8 cellular contexts compared by ENCODE assay signal in genomic region chr18:44895176-44895798, GRCh38.
DNase-seq lines count a peak whose midpoint lies in the region; ATAC-seq and TF ChIP-seq lines count a peak whose summit lies in the region.

No MANE protein-coding gene starts in this region.

- H3K4me1 ChIP-seq in endodermal cell (ENCODE audit: control insufficient read depth, insufficient read depth, low read length) = no peaks in the 10 kb centered on the region
- H3K4me1 ChIP-seq in neutrophil (ENCODE audit: control insufficient read depth in 1 of 2, insufficient read depth in 1 of 2, low read depth in 1 of 2, low read length in 1 of 2) = no peaks in the 10 kb centered on the region
- no peaks in the 10 kb centered on the region for H3K4me1 ChIP-seq in CD8-positive, alpha-beta T cell (ENCODE audit: insufficient read depth, low read length)

- peak; percentile 33 for TF ChIP-seq CTCF in AG09319 (IDR thresholded peaks at IDR 0.05; ENCODE audit: low read depth, low read length)
- peak; percentile 36 for TF ChIP-seq CTCF in GM12864 (IDR thresholded peaks at IDR 0.05; ENCODE audit: low read depth, low read length, missing control alignments)
- peak; percentile 29 for TF ChIP-seq CTCF in endodermal cell (conservative IDR thresholded peaks at IDR 0.05)
- peak; percentile 42 for TF ChIP-seq CTCF in neutrophil (IDR thresholded peaks at IDR 0.05)
- no peak for TF ChIP-seq CTCF in CD8-positive, alpha-beta T cell (IDR thresholded peaks at IDR 0.05)

- CTCF ChIA-PET in CD8-positive, alpha-beta T cell (lab: Charles Lee) = no interaction called here

- no peak overlapping the region for H3K27ac ChIP-seq in endodermal cell (ENCODE audit: low read depth, low read length)
- H3K27ac ChIP-seq in neutrophil = no peak overlapping the region
- no peak overlapping the region for H3K27ac ChIP-seq in CD8-positive, alpha-beta T cell (ENCODE audit: low read depth, low read length)

- H3K36me3 Mint-ChIP-seq in endodermal cell (ENCODE audit: low read depth) = peaks cover 15% of the 10 kb centered on the region
- H3K36me3 Mint-ChIP-seq in CD8-positive, alpha-beta T cell = no peaks in the 10 kb centered on the region

- peaks cover 7% of the 10 kb centered on the region for H3K4me1 Mint-ChIP-seq in endodermal cell
- H3K4me1 Mint-ChIP-seq in CD8-positive, alpha-beta T cell (ENCODE audit: low read depth) = peaks cover 4% of the 10 kb centered on the region

- peak; percentile 68 for ATAC-seq in HG03565 (IDR thresholded peaks at IDR 0.05; ENCODE audit: unreplicated experiment)
- ATAC-seq in CD8-positive, alpha-beta T cell = no peak

- H3K27me3 Mint-ChIP-seq in endodermal cell (ENCODE audit: insufficient read depth) = no peaks in the 10 kb centered on the region
- H3K27me3 Mint-ChIP-seq in CD8-positive, alpha-beta T cell (ENCODE audit: low read depth) = no peaks in the 10 kb centered on the region

- H3K27ac Mint-ChIP-seq in endodermal cell = no peak overlapping the region
- H3K27ac Mint-ChIP-seq in CD8-positive, alpha-beta T cell = no peak overlapping the region

- no peak overlapping the region for H3K9ac ChIP-seq in endodermal cell (ENCODE audit: extremely low read depth, low read length, poor library complexity, severe bottlenecking)

- H3K9me3 ChIP-seq in endodermal cell (ENCODE audit: control insufficient read depth, low read length) = peaks cover 19% of the 10 kb centered on the region
- H3K9me3 ChIP-seq in neutrophil = no peaks in the 10 kb centered on the region
- no peaks in the 10 kb centered on the region for H3K9me3 ChIP-seq in CD8-positive, alpha-beta T cell (ENCODE audit: low read length)

- H3K27me3 ChIP-seq in endodermal cell (ENCODE audit: control insufficient read depth, insufficient read depth, low read length, poor library complexity, severe bottlenecking) (no peaks in the 10 kb centered on the region), neutrophil (no peaks in the 10 kb centered on the region)
- H3K27me3 ChIP-seq in CD8-positive, alpha-beta T cell (ENCODE audit: insufficient read depth, low read length) = no peaks in the 10 kb centered on the region

- H3K4me3 Mint-ChIP-seq in endodermal cell = no peak overlapping the region
- H3K4me3 Mint-ChIP-seq in CD8-positive, alpha-beta T cell = no peak overlapping the region

- intact Hi-C loops in CD8-positive, alpha-beta T cell (cut with DNase I, micrococcal nuclease) = no loop called here

- 80% methylated on average over 1 of the region's 1 CpG; no CpG with 5 or more reads in 1 of the 2 experiments for WGBS in endodermal cell (ENCODE audit: insufficient coverage in 1 of 2, insufficient read length in 1 of 2), 2 experiments

- DNase-seq in AG09319 (ENCODE audit: extremely low read depth, low read depth) (peak; percentile 8), GM12864 (ENCODE audit: low read depth) (peak; percentile 53), RPMI8226 (peak; percentile 41), endodermal cell (no peak), iPS-NIHi7 (ENCODE audit: extremely low spot score) (no peak)
- DNase-seq in CD8-positive, alpha-beta T cell = no peak

- POLR2A ChIA-PET in CD8-positive, alpha-beta T cell (lab: Charles Lee) = no interaction called here

- H3K4me3 ChIP-seq in GM12864 (ENCODE audit: low read depth, low read length) (no peak overlapping the region), endodermal cell (ENCODE audit: low read length) (no peak overlapping the region), neutrophil (ENCODE audit: low read depth in 1 of 2, low read length in 1 of 2) (no peak overlapping the region)
- no peak overlapping the region for H3K4me3 ChIP-seq in CD8-positive, alpha-beta T cell (ENCODE audit: low read depth, low read length)

- H3K36me3 ChIP-seq in endodermal cell (ENCODE audit: control insufficient read depth, insufficient read depth, low read length) = peaks cover 19% of the 10 kb centered on the region
- no peaks in the 10 kb centered on the region for H3K36me3 ChIP-seq in neutrophil
- no peaks in the 10 kb centered on the region for H3K36me3 ChIP-seq in CD8-positive, alpha-beta T cell (ENCODE audit: insufficient read depth, low read length)

- peaks cover 15% of the 10 kb centered on the region for H3K9me3 Mint-ChIP-seq in endodermal cell
- peaks cover 7% of the 10 kb centered on the region for H3K9me3 Mint-ChIP-seq in CD8-positive, alpha-beta T cell

Comparison
In these comparisons a context has a peak if more than half of its experiments do, and no peak if none do; other contexts are left out.
1. DNase-seq: peak in AG09319 (single experiment), GM12864 (single experiment) and RPMI8226 (single experiment); none in endodermal cell (single experiment), CD8-positive, alpha-beta T cell (0 of 7) and iPS-NIHi7 (single experiment).